1 cellular context compared by ENCODE assay signal in the genomic region with DNA sequence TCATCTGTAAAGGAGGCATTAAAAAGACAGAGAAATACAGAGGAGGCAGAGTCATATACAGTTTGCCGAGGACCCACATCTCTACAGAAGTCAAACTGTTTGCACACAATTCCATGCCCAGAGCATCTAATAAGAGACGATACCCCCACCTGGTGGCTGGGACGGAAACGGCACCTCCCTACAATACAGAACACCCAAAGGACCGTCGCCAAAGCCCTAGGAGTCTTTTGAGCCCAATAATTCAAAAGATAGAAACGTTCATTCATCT.
TF ChIP-seq lines count a peak whose summit lies in the region.

No MANE protein-coding gene starts in this region.

TF ChIP-seq in HEK293, 187 proteins besides CTCF, POLR2A, EP300 and RAD21 (continued from another document and continues in another):
- peak; percentile 91 for TF ChIP-seq ZSCAN4 (tag by site-specific recombination; IDR thresholded peaks at IDR 0.05)
- peak; percentile 50; the same call in 1 of the 2 replicates for TF ChIP-seq ZNF518A (tag by site-specific recombination; conservative IDR thresholded peaks at IDR 0.05; ENCODE audit: low read depth)
- TF ChIP-seq ZNF121 (tag by site-specific recombination; IDR thresholded peaks at IDR 0.05) = no peak
- no peak for TF ChIP-seq ZNF335 (tag by site-specific recombination; conservative IDR thresholded peaks at IDR 0.05)
- TF ChIP-seq ZNF701 (tag by site-specific recombination; IDR thresholded peaks at IDR 0.05) = no peak
- no peak for TF ChIP-seq PBX3 (CRISPR knock-in tag; IDR thresholded peaks at IDR 0.05)
- TF ChIP-seq ZNF785 (tag by site-specific recombination; IDR thresholded peaks at IDR 0.05) = no peak
- no peak for TF ChIP-seq PATZ1 (tag by site-specific recombination; IDR thresholded peaks at IDR 0.05)
- TF ChIP-seq ZNF571 (tag by site-specific recombination; IDR thresholded peaks at IDR 0.05) = no peak
- peak; percentile 95; the same call in 1 of the 2 replicates for TF ChIP-seq ZNF423 (tag by site-specific recombination; IDR thresholded peaks at IDR 0.05)
- TF ChIP-seq ZNF777 (tag by site-specific recombination; IDR thresholded peaks at IDR 0.05; ENCODE audit: borderline replicate concordance) = no peak
- TF ChIP-seq, protein P1, sequence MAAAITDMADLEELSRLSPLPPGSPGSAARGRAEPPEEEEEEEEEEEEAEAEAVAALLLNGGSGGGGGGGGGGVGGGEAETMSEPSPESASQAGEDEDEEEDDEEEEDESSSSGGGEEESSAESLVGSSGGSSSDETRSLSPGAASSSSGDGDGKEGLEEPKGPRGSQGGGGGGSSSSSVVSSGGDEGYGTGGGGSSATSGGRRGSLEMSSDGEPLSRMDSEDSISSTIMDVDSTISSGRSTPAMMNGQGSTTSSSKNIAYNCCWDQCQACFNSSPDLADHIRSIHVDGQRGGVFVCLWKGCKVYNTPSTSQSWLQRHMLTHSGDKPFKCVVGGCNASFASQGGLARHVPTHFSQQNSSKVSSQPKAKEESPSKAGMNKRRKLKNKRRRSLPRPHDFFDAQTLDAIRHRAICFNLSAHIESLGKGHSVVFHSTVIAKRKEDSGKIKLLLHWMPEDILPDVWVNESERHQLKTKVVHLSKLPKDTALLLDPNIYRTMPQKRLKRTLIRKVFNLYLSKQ (tag by site-specific recombination; IDR thresholded peaks at IDR 0.05; ENCODE audit: borderline replicate concordance) = no peak
- no peak for TF ChIP-seq ZNF239 (tag by site-specific recombination; IDR thresholded peaks at IDR 0.05)
- no peak for TF ChIP-seq ZNF23 (tag by site-specific recombination; IDR thresholded peaks at IDR 0.05; ENCODE audit: borderline replicate concordance)
- no peak for TF ChIP-seq ZNF529 (tag by site-specific recombination; IDR thresholded peaks at IDR 0.05; ENCODE audit: insufficient replicate concordance)
- TF ChIP-seq PRDM6 (tag by site-specific recombination; IDR thresholded peaks at IDR 0.05) = no peak
- TF ChIP-seq ZBTB10 (tag by site-specific recombination; IDR thresholded peaks at IDR 0.05) = no peak
- TF ChIP-seq ZNF138 (tag by site-specific recombination; IDR thresholded peaks at IDR 0.05; ENCODE audit: borderline replicate concordance) = no peak
- no peak for TF ChIP-seq ELK4 (IDR thresholded peaks at IDR 0.05; ENCODE audit: borderline replicate concordance, low read depth, low read length)
- TF ChIP-seq, protein P2, sequence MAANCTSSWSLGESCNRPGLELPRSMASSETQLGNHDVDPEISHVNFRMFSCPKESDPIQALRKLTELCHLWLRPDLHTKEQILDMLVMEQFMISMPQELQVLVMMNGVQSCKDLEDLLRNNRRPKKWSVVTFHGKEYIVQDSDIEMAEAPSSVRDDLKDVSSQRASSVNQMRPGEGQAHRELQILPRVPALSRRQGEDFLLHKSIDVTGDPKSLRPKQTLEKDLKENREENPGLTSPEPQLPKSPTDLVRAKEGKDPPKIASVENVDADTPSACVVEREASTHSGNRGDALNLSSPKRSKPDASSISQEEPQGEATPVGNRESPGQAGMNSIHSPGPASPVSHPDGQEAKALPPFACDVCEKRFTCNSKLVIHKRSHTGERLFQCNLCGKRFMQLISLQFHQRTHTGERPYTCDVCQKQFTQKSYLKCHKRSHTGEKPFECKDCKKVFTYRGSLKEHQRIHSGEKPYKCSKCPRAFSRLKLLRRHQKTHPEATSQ (tag by site-specific recombination; IDR thresholded peaks at IDR 0.05) = no peak
- TF ChIP-seq ZNF48 (tag by site-specific recombination; IDR thresholded peaks at IDR 0.05) = no peak
- TF ChIP-seq, protein P3, sequence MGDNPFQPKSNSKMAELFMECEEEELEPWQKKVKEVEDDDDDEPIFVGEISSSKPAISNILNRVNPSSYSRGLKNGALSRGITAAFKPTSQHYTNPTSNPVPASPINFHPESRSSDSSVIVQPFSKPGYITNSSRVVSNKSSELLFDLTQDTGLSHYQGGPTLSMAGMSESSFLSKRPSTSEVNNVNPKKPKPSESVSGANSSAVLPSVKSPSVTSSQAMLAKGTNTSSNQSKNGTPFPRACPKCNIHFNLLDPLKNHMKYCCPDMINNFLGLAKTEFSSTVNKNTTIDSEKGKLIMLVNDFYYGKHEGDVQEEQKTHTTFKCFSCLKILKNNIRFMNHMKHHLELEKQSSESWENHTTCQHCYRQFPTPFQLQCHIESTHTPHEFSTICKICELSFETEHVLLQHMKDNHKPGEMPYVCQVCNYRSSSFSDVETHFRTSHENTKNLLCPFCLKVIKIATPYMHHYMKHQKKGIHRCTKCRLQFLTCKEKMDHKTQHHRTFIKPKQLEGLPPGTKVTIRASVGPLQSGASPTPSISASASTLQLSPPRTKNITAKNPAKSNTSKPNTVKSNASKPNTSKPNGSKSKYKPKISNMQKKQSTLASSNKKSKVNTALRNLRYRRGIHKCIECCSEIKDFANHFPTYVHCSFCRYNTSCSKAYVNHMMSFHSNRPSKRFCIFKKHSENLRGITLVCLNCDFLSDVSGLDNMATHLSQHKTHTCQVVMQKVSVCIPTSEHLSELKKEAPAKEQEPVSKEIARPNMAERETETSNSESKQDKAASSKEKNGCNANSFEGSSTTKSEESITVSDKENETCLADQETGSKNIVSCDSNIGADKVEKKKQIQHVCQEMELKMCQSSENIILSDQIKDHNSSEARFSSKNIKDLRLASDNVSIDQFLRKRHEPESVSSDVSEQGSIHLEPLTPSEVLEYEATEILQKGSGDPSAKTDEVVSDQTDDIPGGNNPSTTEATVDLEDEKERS (tag by site-specific recombination; IDR thresholded peaks at IDR 0.05) = no peak
- no peak for TF ChIP-seq RBAK (tag by site-specific recombination; IDR thresholded peaks at IDR 0.05)
- TF ChIP-seq, protein P4, sequence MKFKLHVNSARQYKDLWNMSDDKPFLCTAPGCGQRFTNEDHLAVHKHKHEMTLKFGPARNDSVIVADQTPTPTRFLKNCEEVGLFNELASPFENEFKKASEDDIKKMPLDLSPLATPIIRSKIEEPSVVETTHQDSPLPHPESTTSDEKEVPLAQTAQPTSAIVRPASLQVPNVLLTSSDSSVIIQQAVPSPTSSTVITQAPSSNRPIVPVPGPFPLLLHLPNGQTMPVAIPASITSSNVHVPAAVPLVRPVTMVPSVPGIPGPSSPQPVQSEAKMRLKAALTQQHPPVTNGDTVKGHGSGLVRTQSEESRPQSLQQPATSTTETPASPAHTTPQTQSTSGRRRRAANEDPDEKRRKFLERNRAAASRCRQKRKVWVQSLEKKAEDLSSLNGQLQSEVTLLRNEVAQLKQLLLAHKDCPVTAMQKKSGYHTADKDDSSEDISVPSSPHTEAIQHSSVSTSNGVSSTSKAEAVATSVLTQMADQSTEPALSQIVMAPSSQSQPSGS (tag by site-specific recombination; IDR thresholded peaks at IDR 0.05; ENCODE audit: low read depth) = no peak
- TF ChIP-seq ZNF416 (tag by site-specific recombination; IDR thresholded peaks at IDR 0.05) = no peak
- no peak for TF ChIP-seq EGR2 (tag by site-specific recombination; IDR thresholded peaks at IDR 0.05; ENCODE audit: low read depth)
- TF ChIP-seq KLF1 (tag by site-specific recombination; IDR thresholded peaks at IDR 0.05) = no peak
- TF ChIP-seq ZNF843 (tag by site-specific recombination; IDR thresholded peaks at IDR 0.05) = no peak
- no peak for TF ChIP-seq OSR2 (tag by site-specific recombination; IDR thresholded peaks at IDR 0.05)
